In the genomic region with DNA sequence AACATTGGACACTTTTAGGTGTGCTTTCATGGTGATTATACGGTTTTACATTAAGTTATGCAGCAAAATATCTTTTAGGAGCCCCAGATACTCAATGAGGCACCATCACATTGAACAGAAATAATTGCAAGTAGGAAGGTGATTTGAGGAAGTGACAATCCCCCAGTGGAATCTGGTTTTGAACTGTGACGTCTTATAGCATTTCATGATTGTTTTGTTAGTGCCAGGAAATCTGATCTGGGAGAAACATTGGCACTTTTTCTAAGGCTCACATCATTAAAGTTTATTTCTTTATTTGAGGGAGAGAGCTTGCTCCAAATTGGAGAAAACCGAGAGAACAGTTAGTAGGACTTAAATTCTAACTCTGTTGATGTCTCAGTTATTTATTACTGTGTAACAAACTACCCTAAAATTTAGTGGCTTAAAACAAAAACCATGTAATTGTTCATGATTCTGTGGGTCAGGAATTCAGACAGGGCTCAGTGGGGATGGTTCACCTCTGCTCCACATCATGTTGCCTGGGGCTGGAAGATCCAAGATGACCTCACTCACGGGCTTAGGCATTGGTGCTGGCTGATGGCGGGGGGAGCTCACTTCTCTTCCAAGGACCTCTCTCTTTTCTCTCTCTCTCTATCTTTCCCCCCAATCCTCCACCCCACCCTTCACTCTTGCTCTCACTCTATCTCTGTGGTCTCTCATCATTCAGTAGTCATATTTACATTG, we compare ENCODE assay signal across 10 cellular contexts.
DNase-seq lines count a peak whose midpoint lies in the region; ATAC-seq and TF ChIP-seq lines count a peak whose summit lies in the region.
"Had no signal": no experiment of that assay in that cellular context is flagged by ENCODE, and none has a peak within 500 bp of the region (broad histone marks: within the 10 kb centered on the region; RNA-seq: fewer than 3 reads in every experiment).

No MANE protein-coding gene starts in this region.

- H3K4me3 ChIP-seq in mammary epithelial cell (replicated peaks in 1 of 3; ENCODE audit: insufficient read depth in 1 of 3, low read depth in 2 of 3, low read length in 3 of 3) (no peak overlapping the region), thyroid gland (replicated peaks in 1 of 3) (no peak overlapping the region)

- H3K36me3 ChIP-seq in mammary epithelial cell (ENCODE audit: insufficient read depth, low read length): no peaks in the 10 kb centered on the region
- H3K36me3 ChIP-seq in thyroid gland: no peaks in the 10 kb centered on the region

- in situ Hi-C loops in mammary epithelial cell (cut with MboI; ENCODE audit: low sequenced_read_pairs in 2 of 2): no loop called here

- H3K79me2 ChIP-seq in mammary epithelial cell (ENCODE audit: insufficient read depth, low read length): no peaks in the 10 kb centered on the region

- ATAC-seq in stimulated activated naive CD8-positive, alpha-beta T cell treated with anti-CD3 and anti-CD28 coated beads, Interleukin-15, Interleukin-2, amounts not matched to agents 100 U/mL and 50 U/mL, for 24 hours: no peak
- ATAC-seq: activated naive CD8-positive, alpha-beta T cell treated with anti-CD3 and anti-CD28 coated beads, Interleukin-2, amount 50 U/mL, for 24 hours had no signal

- peaks cover 37% of the 10 kb centered on the region for H3K4me1 ChIP-seq in mammary epithelial cell (ENCODE audit: insufficient read depth, low read length)
- peaks cover 19 to 30% of the 10 kb centered on the region in 2 donors for H3K4me1 ChIP-seq in thyroid gland

- peak overlapping the region; percentile 73 for H3K27ac ChIP-seq in mammary epithelial cell (ENCODE audit: insufficient read depth, low read depth, low read length)
- H3K27ac ChIP-seq in thyroid gland: peak overlapping the region; percentile 50 to 68 (median 62)

- DNase-seq in M059J (ENCODE audit: low read depth): peak; percentile 94
- peak; percentile 54 for DNase-seq in mammary epithelial cell
- peak; percentile 53 for DNase-seq in left kidney (ENCODE audit: low read depth, low spot score)
- DNase-seq in thyroid gland: no peak
- no peak for DNase-seq in NCI-H2196 treated with DMSO at 0.1 percent for 48 hours (lab: John Stamatoyannopoulos, UW; ENCODE audit: unreplicated experiment)
- no peak for DNase-seq in NCI-H82 (lab: John Stamatoyannopoulos, UW)
- DNase-seq in stimulated activated naive CD8-positive, alpha-beta T cell treated with anti-CD3 and anti-CD28 coated beads, Interleukin-15, Interleukin-2, amounts not matched to agents 100 U/mL and 50 U/mL, for 24 hours: no peak
- DNase-seq: activated CD4-positive, CD25-positive, alpha-beta regulatory T cell; activated naive CD8-positive, alpha-beta T cell treated with anti-CD3 and anti-CD28 coated beads, Interleukin-2, amount 50 U/mL, for 24 hours; mesendoderm had no signal

- CTCF ChIA-PET in mammary epithelial cell (lab: Charles Lee; ENCODE audit: low non-redundant PET): no interaction called here

- intact Hi-C loops in mammary epithelial cell (cut with micrococcal nuclease) (no loop called here), thyroid gland (cut with DNase I) (no loop called here)

- no peaks in the 10 kb centered on the region for H3K9me3 ChIP-seq in mammary epithelial cell (replicated peaks; ENCODE audit: insufficient read depth, low read length)
- no peaks in the 10 kb centered on the region for H3K9me3 ChIP-seq in thyroid gland

- no peak for TF ChIP-seq CTCF in mammary epithelial cell (conservative IDR thresholded peaks at IDR 0.05 in 1 of 2, IDR thresholded peaks at IDR 0.05 in 1 of 2; ENCODE audit: extremely low read depth in 1 of 2, insufficient read depth in 1 of 2, low read depth in 1 of 2, low read length in 2 of 2)
- TF ChIP-seq CTCF in thyroid gland (IDR thresholded peaks at IDR 0.05): no peak

- H2AFZ ChIP-seq in mammary epithelial cell (ENCODE audit: low read depth, low read length): peak overlapping the region; percentile 40

- no peak for TF ChIP-seq POLR2A in thyroid gland (IDR thresholded peaks at IDR 0.05)

- H3K4me2 ChIP-seq in mammary epithelial cell (ENCODE audit: insufficient read depth, low read depth, low read length): peak overlapping the region; percentile 37

- WGBS in mammary epithelial cell (ENCODE audit: low coverage, missing lambda C conversion rate): 54% methylated on average over 5 of the region's 5 CpGs
- WGBS in thyroid gland, 2 donors: 49 to 58% methylated on average over 5 of the region's 5 CpGs

- TSS peak; percentile 81 for BruUV-seq in mammary epithelial cell (replicated peaks; lab: Mats Ljungman, UMichigan)

- dilution Hi-C loops in mammary epithelial cell (cut with HindIII; ENCODE audit: low sequenced_read_pairs): no loop called here

- peak overlapping the region; percentile 6 for H3K9ac ChIP-seq in mammary epithelial cell (ENCODE audit: insufficient read depth, low read length)

- H3K27me3 ChIP-seq in mammary epithelial cell (ENCODE audit: insufficient read depth, low read length): no peaks in the 10 kb centered on the region
- H3K27me3 ChIP-seq in thyroid gland: no peaks in the 10 kb centered on the region

- no peaks in the 10 kb centered on the region for H4K20me1 ChIP-seq in mammary epithelial cell (ENCODE audit: insufficient read depth, low read length)

Comparison
In these comparisons a context has a peak if more than half of its experiments do, and no peak if none do; other contexts are left out.
1. DNase-seq: peak in M059J (single experiment), mammary epithelial cell (single experiment) and left kidney (single experiment); none in thyroid gland (0 of 2), NCI-H2196 treated with DMSO at 0.1 percent for 48 hours (single experiment), NCI-H82 (single experiment) and stimulated activated naive CD8-positive, alpha-beta T cell treated with anti-CD3 and anti-CD28 coated beads, Interleukin-15, Interleukin-2, amounts not matched to agents 100 U/mL and 50 U/mL, for 24 hours (single experiment).